In the genomic region with DNA sequence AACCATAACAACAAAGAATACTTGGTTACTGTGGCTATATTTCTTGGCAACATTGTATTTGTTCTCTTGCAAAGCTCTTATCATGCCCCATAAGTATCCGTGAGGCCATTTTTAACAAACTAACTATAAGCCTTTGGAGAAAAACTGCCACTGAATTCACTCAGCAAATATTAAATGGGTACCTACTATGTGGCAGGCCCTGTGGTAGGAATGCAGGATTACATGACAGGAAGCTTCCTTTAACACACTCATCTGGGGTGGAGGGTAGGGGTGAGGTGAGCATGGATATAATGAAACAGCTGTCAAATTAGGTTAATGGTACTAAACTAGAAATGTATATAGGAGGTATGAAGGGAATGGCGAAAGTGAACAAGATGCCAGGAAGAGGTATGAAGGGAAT, we compare ENCODE assay signal across 28 cellular contexts.
"Had no signal": no experiment of that assay in that cellular context is flagged by ENCODE, and none has a peak within 500 bp of the region (broad histone marks: within the 10 kb centered on the region; RNA-seq: fewer than 3 reads in every experiment).

No MANE protein-coding gene starts in this region.

- H3K4me1 ChIP-seq: colonic mucosa, esophagus muscularis mucosa, foreskin keratinocyte, gastroesophageal sphincter, heart left ventricle, lower lobe of right lung, parathyroid adenoma, right atrium auricular region, suprapubic skin, transverse colon, vagina had no signal

- H3K79me2 ChIP-seq: hepatocyte, parathyroid adenoma had no signal

- H3K4me1 Mint-ChIP-seq: mesothelial cell of epicardium; naive B cell; neural crest cell; stimulated activated naive CD8-positive, alpha-beta T cell treated with anti-CD3 and anti-CD28 coated beads, Interleukin-15, amount 100 ng/mL, for 72 hours had no signal

- H3K27ac Mint-ChIP-seq: dendritic cell treated with granulocyte-macrophage colony-stimulating factor and Interleukin-4, amounts not matched to agents 40 ng/mL and 50 ng/mL, for 4 days; mesothelial cell of epicardium; naive B cell; natural killer cell treated with Interleukin-12 subunit alpha and Interleukin-12 subunit beta and Interleukin-15 and Interleukin-18, amount 100 ng/mL, for 72 hours; progenitor cell of endocrine pancreas; stimulated activated naive CD8-positive, alpha-beta T cell treated with anti-CD3 and anti-CD28 coated beads, Interleukin-15, amount 100 ng/mL, for 72 hours had no signal

- H3K36me3 ChIP-seq: colonic mucosa, esophagus muscularis mucosa, gastroesophageal sphincter, heart left ventricle, lower lobe of right lung, right atrium auricular region, suprapubic skin, transverse colon, vagina had no signal

- H3K27me3 ChIP-seq: colonic mucosa, esophagus muscularis mucosa, foreskin keratinocyte, gastroesophageal sphincter, heart left ventricle, hepatocyte, right atrium auricular region, suprapubic skin, transverse colon, vagina had no signal

- H3K36me3 Mint-ChIP-seq: mesothelial cell of epicardium, naive B cell had no signal

- H3K4me3 ChIP-seq: colonic mucosa, esophagus muscularis mucosa, gastroesophageal sphincter, heart left ventricle, hepatocyte, lower lobe of right lung, mucosa of descending colon, right atrium auricular region, smooth muscle cell, suprapubic skin, transverse colon, vagina had no signal

- DNase-seq: colonic mucosa; effector CD8-positive, alpha-beta T cell; foreskin keratinocyte; heart left ventricle; left ventricle myocardium superior; lower lobe of right lung; mucosa of descending colon; naive B cell; stimulated activated CD4-positive, alpha-beta T cell treated with anti-CD3 and anti-CD28 coated beads, Interleukin-12 subunit alpha, Interleukin-12 subunit beta, amount 100 ng/mL, for 4 hours; stimulated activated CD4-positive, alpha-beta T cell treated with anti-CD3 and anti-CD28 coated beads, Interleukin-1b, Interleukin-23, amount 100 ng/mL, for 48 hours; stimulated activated CD4-positive, alpha-beta T cell treated with anti-CD3 and anti-CD28 coated beads, Interleukin-4, amount 100 ng/mL, for 1 hour; stimulated activated CD8-positive, alpha-beta memory T cell treated with anti-CD3 and anti-CD28 coated beads, Interleukin-4, amount 100 ng/mL, for 48 hours; stimulated activated naive CD4-positive, alpha-beta T cell; stimulated activated naive CD8-positive, alpha-beta T cell treated with anti-CD3 and anti-CD28 coated beads, Interleukin-15, amount 100 ng/mL, for 72 hours; transverse colon had no signal

- H3K9me3 ChIP-seq: colonic mucosa, esophagus muscularis mucosa, gastroesophageal sphincter, heart left ventricle, lower lobe of right lung, mucosa of descending colon, right atrium auricular region, suprapubic skin, transverse colon, vagina had no signal

- H3K9ac ChIP-seq: parathyroid adenoma had no signal

- H3K9me3 Mint-ChIP-seq: mesothelial cell of epicardium, neural crest cell had no signal

- H3K4me3 Mint-ChIP-seq: dendritic cell treated with granulocyte-macrophage colony-stimulating factor and Interleukin-4, amounts not matched to agents 40 ng/mL and 50 ng/mL, for 4 days; mesothelial cell of epicardium; naive B cell; natural killer cell treated with Interleukin-12 subunit alpha and Interleukin-12 subunit beta and Interleukin-15 and Interleukin-18, amount 100 ng/mL, for 72 hours; neural crest cell; stimulated activated naive CD8-positive, alpha-beta T cell treated with anti-CD3 and anti-CD28 coated beads, Interleukin-15, amount 100 ng/mL, for 72 hours had no signal

- H3K4me2 ChIP-seq: hepatocyte, smooth muscle cell had no signal

- H2AFZ ChIP-seq: hepatocyte, parathyroid adenoma had no signal

- H3K27ac ChIP-seq: colonic mucosa, esophagus muscularis mucosa, foreskin keratinocyte, gastroesophageal sphincter, heart left ventricle, hepatocyte, lower lobe of right lung, parathyroid adenoma, right atrium auricular region, suprapubic skin, transverse colon, vagina had no signal

- H3K27me3 Mint-ChIP-seq: dendritic cell treated with granulocyte-macrophage colony-stimulating factor and Interleukin-4, amounts not matched to agents 40 ng/mL and 50 ng/mL, for 4 days; naive B cell; natural killer cell treated with Interleukin-12 subunit alpha and Interleukin-12 subunit beta and Interleukin-15 and Interleukin-18, amount 100 ng/mL, for 72 hours; progenitor cell of endocrine pancreas; stimulated activated naive CD8-positive, alpha-beta T cell treated with anti-CD3 and anti-CD28 coated beads, Interleukin-15, amount 100 ng/mL, for 72 hours had no signal
